ENCODE assay signal across 1 cellular context in the genomic region with DNA sequence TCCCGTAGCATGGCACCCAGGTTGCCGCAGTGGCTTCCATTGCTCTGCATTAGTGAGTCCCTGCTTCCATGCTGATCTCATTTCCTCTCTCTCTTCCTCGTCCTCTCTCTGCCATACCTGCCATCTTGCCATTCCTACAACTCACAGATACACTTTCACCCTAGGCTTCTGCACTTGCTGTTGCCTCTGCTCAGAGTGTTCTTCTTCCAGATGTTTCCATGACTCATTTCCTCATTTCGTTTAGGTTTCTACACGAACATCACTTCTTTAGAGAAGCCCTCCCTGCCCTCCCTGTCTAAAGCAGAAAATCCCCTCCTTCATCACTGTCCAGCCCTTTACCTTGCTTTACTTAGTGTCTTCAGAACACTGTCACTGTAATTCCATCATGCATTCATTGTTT.
TF ChIP-seq lines count a peak whose summit lies in the region.

No MANE protein-coding gene starts in this region.

TF ChIP-seq in GM12878, 131 proteins besides CTCF, POLR2A, EP300 and RAD21 (continued from another document):
- TF ChIP-seq PKNOX1 (IDR thresholded peaks at IDR 0.05) = no peak
- no peak for TF ChIP-seq YY1 (IDR thresholded peaks at IDR 0.05; ENCODE audit: low read depth, low read length)
- TF ChIP-seq CREM (IDR thresholded peaks at IDR 0.05; ENCODE audit: low read depth) = 0 out of 2 replicates have a peak, but pooled peaks have one; percentile 25
